ENCODE assay signal across 1 cellular context in the genomic region with DNA sequence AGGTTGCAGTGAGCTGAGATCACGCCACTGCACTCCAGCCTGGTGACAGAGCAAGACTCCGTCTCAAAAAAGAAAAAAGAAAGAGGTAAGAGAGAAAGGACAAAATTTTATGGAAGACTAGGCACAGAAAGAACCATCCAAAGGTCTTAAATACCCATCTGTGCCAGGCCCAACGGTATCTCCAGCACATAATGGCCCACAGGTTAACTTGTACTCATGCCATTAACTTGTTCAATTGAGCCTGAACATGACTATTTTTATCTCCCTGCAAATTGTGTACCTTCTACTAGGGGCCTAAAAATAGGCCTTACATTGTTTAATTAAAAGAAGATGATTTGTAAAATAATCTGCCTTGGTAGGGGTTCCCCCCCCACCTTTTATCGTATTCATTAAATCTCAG.
TF ChIP-seq lines count a peak whose summit lies in the region.

No MANE protein-coding gene starts in this region.

TF ChIP-seq in HepG2, 621 proteins besides CTCF, POLR2A, EP300 and RAD21:
- no peak for TF ChIP-seq ASH2L (IDR thresholded peaks at IDR 0.05; ENCODE audit: insufficient read length, low read depth, low read length)
- TF ChIP-seq JUNB (CRISPR knock-in tag; IDR thresholded peaks at IDR 0.05; ENCODE audit: borderline replicate concordance): 0 out of 2 replicates have a peak, but pooled peaks have one; percentile 5
- no peak for TF ChIP-seq CREBL2 (CRISPR knock-in tag; IDR thresholded peaks at IDR 0.05; ENCODE audit: borderline replicate concordance)
- TF ChIP-seq TBL1XR1 (IDR thresholded peaks at IDR 0.05; ENCODE audit: borderline replicate concordance, low read length, partially characterized antibody): no peak
- no peak for TF ChIP-seq ZNF317 (CRISPR knock-in tag; IDR thresholded peaks at IDR 0.05)
TF ChIP-seq in HepG2: peak in this region for 1.
